8 cellular contexts compared by ENCODE assay signal in genomic region chr19:48634424-48635262, GRCh38.
A peak's percentile ranks its signal among the peaks of the same experiment; 100 is the strongest.
DNase-seq lines count a peak whose midpoint lies in the region; ATAC-seq and TF ChIP-seq lines count a peak whose summit lies in the region.

No MANE protein-coding gene starts in this region.

- H3K27me3 ChIP-seq in layer of hippocampus (ENCODE audit: control insufficient read depth, insufficient read depth, low read length): no peaks in the 10 kb centered on the region

- peak; percentile 98 for DNase-seq in GM12865 (ENCODE audit: low read depth)
- peak; percentile 69 for DNase-seq in NCI-H524 treated with DMSO at 0.1 percent for 48 hours (lab: John Stamatoyannopoulos, UW)
- peak; percentile 96 for DNase-seq in activated CD4-positive, alpha-beta T cell treated with anti-CD3 and anti-CD28 coated beads for 48 hours
- peak; percentile 98 for DNase-seq in choroid plexus epithelial cell (ENCODE audit: low read depth)
- DNase-seq in stimulated activated CD4-positive, alpha-beta T cell treated with anti-CD3 and anti-CD28 coated beads, Interleukin-1b, Interleukin-23, amount 100 ng/mL, for 1 hour (ENCODE audit: low read depth in 2 of 2): peak; percentile 78 to 90

- ATAC-seq in HG03354 (IDR thresholded peaks at IDR 0.05; ENCODE audit: poor library complexity, severe bottlenecking, unreplicated experiment) (peak; percentile 30), HG02884 (IDR thresholded peaks at IDR 0.05; ENCODE audit: unreplicated experiment) (no peak)

- H3K27ac ChIP-seq in layer of hippocampus (ENCODE audit: low read depth, low read length): peak overlapping the region; percentile 97

- TF ChIP-seq CTCF in GM12865 (IDR thresholded peaks at IDR 0.05; ENCODE audit: insufficient read depth, low read depth, low read length, missing control alignments) (no peak), choroid plexus epithelial cell (conservative IDR thresholded peaks at IDR 0.05; ENCODE audit: low read depth, low read length) (no peak)

- H3K4me3 ChIP-seq in GM12865 (ENCODE audit: low read depth, low read length) (peak overlapping the region; percentile 65), choroid plexus epithelial cell (ENCODE audit: low read depth, low read length) (peak overlapping the region; percentile 30)
